Comparison of ENCODE assay signal across 8 cellular contexts in the genomic region with DNA sequence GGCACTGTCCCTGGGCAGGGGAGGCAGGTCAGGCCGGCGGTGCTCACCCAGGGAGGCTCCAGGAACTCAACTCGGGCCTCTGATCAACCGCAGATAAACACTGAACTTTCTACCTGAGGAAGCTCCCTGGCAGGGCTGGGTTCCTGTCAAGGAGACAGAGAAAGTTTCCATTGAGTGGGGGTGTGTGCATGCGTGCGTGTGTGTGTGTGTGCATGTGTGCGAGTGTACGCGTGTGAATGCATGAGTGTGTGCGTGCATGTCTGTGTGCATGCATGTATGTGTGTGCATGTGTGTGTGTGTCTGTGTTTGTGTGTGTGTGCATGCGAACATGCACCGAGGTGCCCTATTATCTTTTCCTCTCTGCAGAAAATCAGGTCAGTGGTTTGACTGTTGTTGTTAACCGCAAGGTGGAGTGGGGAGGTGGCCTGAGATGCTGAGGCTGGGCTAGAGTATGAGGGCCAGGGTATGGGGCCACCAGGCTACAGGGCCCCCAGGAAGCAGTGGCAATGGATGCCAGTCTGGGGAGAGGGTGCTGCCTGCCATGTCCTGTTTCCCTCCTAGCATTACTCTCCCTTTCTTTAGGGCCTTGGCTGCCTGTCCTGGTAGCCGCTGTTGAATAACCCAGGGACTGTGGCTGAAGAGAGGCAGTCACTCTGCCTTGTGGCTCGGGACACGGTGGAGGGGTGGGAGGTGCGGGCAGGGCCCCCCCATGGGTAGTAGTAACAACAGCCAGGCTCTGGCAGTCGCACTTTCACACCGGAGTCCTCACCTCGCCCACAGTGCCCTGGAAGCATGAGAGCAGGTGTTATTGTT. TPM values are rescaled to one million over a fixed set of nuclear protein-coding genes. Genes with fewer than 3 reads are reported as not detected.
DNase-seq lines count a peak whose midpoint lies in the region; ATAC-seq, FAIRE-seq and TF ChIP-seq lines count a peak whose summit lies in the region.

No MANE protein-coding gene starts in this region.

- H3K36me3 ChIP-seq in right atrium auricular region, result no peaks in the 10 kb centered on the region

- peak overlapping the region; percentile 60 for H3K4me3 Mint-ChIP-seq in activated T-cell treated with anti-CD3 and anti-CD28 coated beads, Interleukin-2, amount 50 U/mL, for 4 hours

- H3K27me3 Mint-ChIP-seq in activated T-cell treated with anti-CD3 and anti-CD28 coated beads, Interleukin-2, amount 50 U/mL, for 4 hours (ENCODE audit: low read depth), result no peaks in the 10 kb centered on the region

- DNase-seq in HTR-8/SVneo (ENCODE audit: insufficient read length, low spot score) (no peak), right atrium auricular region (ENCODE audit: low spot score) (no peak), NCI-H128 (lab: John Stamatoyannopoulos, UW; ENCODE audit: unreplicated experiment) (no peak)
- peak; percentile 65 for DNase-seq in activated T-cell treated with anti-CD3 and anti-CD28 coated beads, Interleukin-2, amount 50 U/mL, for 4 hours
- peak; percentile 51 to 59 for DNase-seq in stimulated activated CD4-positive, alpha-beta T cell treated with anti-CD3 and anti-CD28 coated beads, Interleukin-2, amount 100 ng/mL, for 48 hours

- FAIRE-seq in HTR-8/SVneo (lab: Jason Lieb, UNC), result peak; percentile 95

- peak overlapping the region; percentile 86 to 89 for H3K27ac ChIP-seq in right atrium auricular region

- peak; percentile 58 to 59 for ATAC-seq in activated T-cell treated with anti-CD3 and anti-CD28 coated beads, Interleukin-2, amount 50 U/mL, for 4 hours
- ATAC-seq in HG02610 (IDR thresholded peaks at IDR 0.05; ENCODE audit: unreplicated experiment) (no peak), HG03469 (IDR thresholded peaks at IDR 0.05; ENCODE audit: unreplicated experiment) (no peak), GM18502 (IDR thresholded peaks at IDR 0.05; ENCODE audit: poor library complexity, unreplicated experiment) (no peak)

- no peaks in the 10 kb centered on the region for H3K9me3 ChIP-seq in right atrium auricular region

- H3K36me3 Mint-ChIP-seq in activated T-cell treated with anti-CD3 and anti-CD28 coated beads, Interleukin-2, amount 50 U/mL, for 4 hours (ENCODE audit: insufficient read depth), result no peaks in the 10 kb centered on the region

- no peaks in the 10 kb centered on the region for H3K27me3 ChIP-seq in right atrium auricular region

- no peaks in the 10 kb centered on the region for H3K9me3 Mint-ChIP-seq in activated T-cell treated with anti-CD3 and anti-CD28 coated beads, Interleukin-2, amount 50 U/mL, for 4 hours

- H3K4me3 ChIP-seq in right atrium auricular region, result no peak overlapping the region

- peaks cover 0 to 78% of the 10 kb centered on the region in 2 donors for H3K4me1 ChIP-seq in right atrium auricular region

- no peak for TF ChIP-seq CTCF in right atrium auricular region (IDR thresholded peaks at IDR 0.05)

- H3K4me1 Mint-ChIP-seq in activated T-cell treated with anti-CD3 and anti-CD28 coated beads, Interleukin-2, amount 50 U/mL, for 4 hours (ENCODE audit: low read depth), result peaks cover 88% of the 10 kb centered on the region

RNA-seq across cellular contexts. Expression of gene CCR7, which starts 24.0 kb away (rescaled TPM):
- 100 to 1,000 TPM in 2 of 3 donors, 10 to 100 TPM in 1; 77.3 to 109 (median 108) TPM for total RNA-seq in activated T-cell treated with anti-CD3 and anti-CD28 coated beads, Interleukin-2, amount 50 U/mL, for 4 hours
- total RNA-seq in right atrium auricular region, result under 1 TPM in 1 of 2 donors, not detected in 1; 0.28 TPM

RNA-seq across cellular contexts. Expression of gene TNS4, which starts 39.8 kb away (rescaled TPM):
- total RNA-seq in activated T-cell treated with anti-CD3 and anti-CD28 coated beads, Interleukin-2, amount 50 U/mL, for 4 hours, result 1 to 10 TPM; 3.9 to 4.7 (median 4.1) TPM
- total RNA-seq in right atrium auricular region, result not detected

Comparison
In these comparisons a context has a peak if more than half of its experiments do, and no peak if none do; other contexts are left out.
1. DNase-seq: peak in activated T-cell treated with anti-CD3 and anti-CD28 coated beads, Interleukin-2, amount 50 U/mL, for 4 hours (single experiment) and stimulated activated CD4-positive, alpha-beta T cell treated with anti-CD3 and anti-CD28 coated beads, Interleukin-2, amount 100 ng/mL, for 48 hours (2 of 2); none in HTR-8/SVneo (single experiment), right atrium auricular region (single experiment) and NCI-H128 (single experiment).
2. ATAC-seq: peak in activated T-cell treated with anti-CD3 and anti-CD28 coated beads, Interleukin-2, amount 50 U/mL, for 4 hours (2 of 2); none in HG02610 (single experiment), HG03469 (single experiment) and GM18502 (single experiment).
3. RNA of gene CCR7, which starts 24.0 kb away (total RNA-seq): 77.3 to 109 TPM in activated T-cell treated with anti-CD3 and anti-CD28 coated beads, Interleukin-2, amount 50 U/mL, for 4 hours; 0.28 TPM in right atrium auricular region; every median in the first group is over 10 times any median in the second.
4. RNA of gene TNS4, which starts 39.8 kb away (total RNA-seq): 3.9 to 4.7 TPM in activated T-cell treated with anti-CD3 and anti-CD28 coated beads, Interleukin-2, amount 50 U/mL, for 4 hours; not detected in right atrium auricular region; every median in the first group is over 4 times any median in the second.